Comparison of ENCODE assay signal across 13 cellular contexts in genomic region chr7:152054377-152055230, GRCh38. TPM values are rescaled to one million over a fixed set of nuclear protein-coding genes. Genes with fewer than 3 reads are reported as not detected.
DNase-seq lines count a peak whose midpoint lies in the region; ATAC-seq and TF ChIP-seq lines count a peak whose summit lies in the region.
"Had no signal": no experiment of that assay in that cellular context is flagged by ENCODE, and none has a peak within 500 bp of the region (broad histone marks: within the 10 kb centered on the region; RNA-seq: fewer than 3 reads in every experiment).

No MANE protein-coding gene starts in this region.

- no peak overlapping the region for H2AFZ ChIP-seq in GM23338

- H3K36me3 ChIP-seq in GM23338 (ENCODE audit: insufficient read depth), result no peaks in the 10 kb centered on the region
- H3K36me3 ChIP-seq in testis (ENCODE audit: low read depth, missing control alignments), result no peaks in the 10 kb centered on the region

- 72 to 81% methylated on average over 8 of the region's 8 CpGs for WGBS in testis, 2 donors

- no peaks in the 10 kb centered on the region for H3K9me3 ChIP-seq in testis
- H3K9me3 ChIP-seq: SJCRH30 had no signal

- TF ChIP-seq CTCF in GM23338 (conservative IDR thresholded peaks at IDR 0.05; ENCODE audit: low read depth in 2 of 2) (no peak), testis (IDR thresholded peaks at IDR 0.05) (no peak)

- ATAC-seq in GM23338, result no peak; the same call in 2 of the 3 replicates
- ATAC-seq in activated naive CD8-positive, alpha-beta T cell treated with anti-CD3 and anti-CD28 coated beads, Interleukin-2, amount 50 U/mL, for 24 hours, result no peak

- no peak overlapping the region for H3K4me3 Mint-ChIP-seq in GM23338
- no peak overlapping the region for H3K4me3 Mint-ChIP-seq in activated naive CD8-positive, alpha-beta T cell treated with anti-CD3 and anti-CD28 coated beads, Interleukin-2, amount 50 U/mL, for 24 hours
- H3K4me3 Mint-ChIP-seq: activated B cell treated with CpG ODN at 0.5 μM for 24 hours; activated T-cell treated with anti-CD3 and anti-CD28 coated beads, Interleukin-2, amount 50 U/mL, for 24 hours; central memory CD8-positive, alpha-beta T cell had no signal

- peaks cover 19% of the 10 kb centered on the region for H3K79me2 ChIP-seq in GM23338 (replicated peaks; ENCODE audit: insufficient read depth)

- no peaks in the 10 kb centered on the region; the same call in 2 of the 3 replicates for H3K9me3 Mint-ChIP-seq in GM23338
- no peaks in the 10 kb centered on the region for H3K9me3 Mint-ChIP-seq in activated naive CD8-positive, alpha-beta T cell treated with anti-CD3 and anti-CD28 coated beads, Interleukin-2, amount 50 U/mL, for 24 hours
- H3K9me3 Mint-ChIP-seq: activated B cell treated with CpG ODN at 0.5 μM for 24 hours; activated T-cell treated with anti-CD3 and anti-CD28 coated beads, Interleukin-2, amount 50 U/mL, for 24 hours; central memory CD8-positive, alpha-beta T cell had no signal

- H3K4me3 ChIP-seq in GM23338, result no peak overlapping the region
- no peak overlapping the region for H3K4me3 ChIP-seq in testis
- H3K4me3 ChIP-seq: SJCRH30, skin epidermis had no signal

- H3K4me2 ChIP-seq in GM23338, result 0 out of 2 replicates have a peak overlapping the region, but pooled peaks have one; percentile 12

- H3K4me1 Mint-ChIP-seq in GM23338, result peaks cover 39% of the 10 kb centered on the region
- no peaks in the 10 kb centered on the region for H3K4me1 Mint-ChIP-seq in activated naive CD8-positive, alpha-beta T cell treated with anti-CD3 and anti-CD28 coated beads, Interleukin-2, amount 50 U/mL, for 24 hours
- H3K4me1 Mint-ChIP-seq: activated B cell treated with CpG ODN at 0.5 μM for 24 hours had no signal

- 0 out of 2 replicates have a peak overlapping the region, but pooled peaks have one; percentile 21 for H3K27ac Mint-ChIP-seq in GM23338
- no peak overlapping the region for H3K27ac Mint-ChIP-seq in activated naive CD8-positive, alpha-beta T cell treated with anti-CD3 and anti-CD28 coated beads, Interleukin-2, amount 50 U/mL, for 24 hours
- H3K27ac Mint-ChIP-seq: activated B cell treated with CpG ODN at 0.5 μM for 24 hours; activated T-cell treated with anti-CD3 and anti-CD28 coated beads, Interleukin-2, amount 50 U/mL, for 24 hours had no signal

- intact Hi-C loops in testis (cut with DNase I; ENCODE audit: low total_unique reads), result no loop called here

- no peaks in the 10 kb centered on the region for H4K20me1 ChIP-seq in GM23338 (replicated peaks; ENCODE audit: insufficient read depth)

- peaks cover 29% of the 10 kb centered on the region for H3K4me1 ChIP-seq in GM23338 (ENCODE audit: insufficient read depth)
- H3K4me1 ChIP-seq in testis, result peaks cover 3% of the 10 kb centered on the region

- H3K27me3 Mint-ChIP-seq in GM23338 (ENCODE audit: insufficient read depth, low read depth, poor library complexity), result peaks cover 6% of the 10 kb centered on the region
- no peaks in the 10 kb centered on the region for H3K27me3 Mint-ChIP-seq in activated naive CD8-positive, alpha-beta T cell treated with anti-CD3 and anti-CD28 coated beads, Interleukin-2, amount 50 U/mL, for 24 hours
- H3K27me3 Mint-ChIP-seq: activated B cell treated with CpG ODN at 0.5 μM for 24 hours; activated T-cell treated with anti-CD3 and anti-CD28 coated beads, Interleukin-2, amount 50 U/mL, for 24 hours; central memory CD8-positive, alpha-beta T cell had no signal

- peaks cover 6% of the 10 kb centered on the region; the same call in 1 of the 3 replicates for H3K36me3 Mint-ChIP-seq in GM23338 (ENCODE audit: low read depth)
- H3K36me3 Mint-ChIP-seq in activated naive CD8-positive, alpha-beta T cell treated with anti-CD3 and anti-CD28 coated beads, Interleukin-2, amount 50 U/mL, for 24 hours (ENCODE audit: low read depth), result peaks cover 9% of the 10 kb centered on the region

- DNase-seq in GM23338 (ENCODE audit: low spot score), result peak; percentile 23
- DNase-seq in dedifferentiated amniotic fluid mesenchymal stem cell (ENCODE audit: extremely low spot score), result peak; percentile 27
- DNase-seq in left kidney (ENCODE audit: low read depth, low spot score), result peak; percentile 86
- peak; percentile 70 for DNase-seq in testis
- DNase-seq in NCI-H1694 treated with DMSO at 0.1 percent for 48 hours (lab: John Stamatoyannopoulos, UW), result no peak
- DNase-seq in RPMI8226, result no peak
- DNase-seq in activated naive CD8-positive, alpha-beta T cell treated with anti-CD3 and anti-CD28 coated beads, Interleukin-2, amount 50 U/mL, for 24 hours, result no peak
- DNase-seq: activated B cell treated with CpG ODN at 0.5 μM for 24 hours; activated T-cell treated with anti-CD3 and anti-CD28 coated beads, Interleukin-2, amount 50 U/mL, for 24 hours; NCI-H526; SJCRH30 had no signal

- no peak for TF ChIP-seq POLR2A in testis (IDR thresholded peaks at IDR 0.05)

- no peaks in the 10 kb centered on the region for H3F3A ChIP-seq in GM23338 (replicated peaks; ENCODE audit: low read depth)

- H3K27me3 ChIP-seq in GM23338 (ENCODE audit: insufficient read depth), result no peaks in the 10 kb centered on the region
- no peaks in the 10 kb centered on the region for H3K27me3 ChIP-seq in testis
- H3K27me3 ChIP-seq: SJCRH30 had no signal

- H3K9me2 ChIP-seq in GM23338 (ENCODE audit: insufficient read depth), result no peaks in the 10 kb centered on the region

- H3K27ac ChIP-seq in GM23338 (ENCODE audit: low read depth), result no peak overlapping the region
- H3K27ac ChIP-seq in testis, result no peak overlapping the region
- H3K27ac ChIP-seq: SJCRH30 had no signal

TF ChIP-seq in GM23338, 12 proteins besides CTCF, POLR2A, EP300 and RAD21:
- TF ChIP-seq REST (IDR thresholded peaks at IDR 0.05; ENCODE audit: unreplicated experiment) (no peak), JUNB (IDR thresholded peaks at IDR 0.05; ENCODE audit: unreplicated experiment) (no peak), CREB1 (CRISPR knock-in tag; IDR thresholded peaks at IDR 0.05; ENCODE audit: low read depth) (no peak), ZNF331 (CRISPR knock-in tag; IDR thresholded peaks at IDR 0.05; ENCODE audit: low read depth) (no peak), ZNF114 (CRISPR knock-in tag; IDR thresholded peaks at IDR 0.05) (no peak), EZH2phosphoT487 (IDR thresholded peaks at IDR 0.05; ENCODE audit: unreplicated experiment) (no peak), EZH2 (IDR thresholded peaks at IDR 0.05; ENCODE audit: low read depth, unreplicated experiment) (no peak), NANOG (IDR thresholded peaks at IDR 0.05; ENCODE audit: borderline replicate concordance) (no peak), POLR2AphosphoS5 (IDR thresholded peaks at IDR 0.05; ENCODE audit: low read depth) (no peak), STAT1 (IDR thresholded peaks at IDR 0.05; ENCODE audit: unreplicated experiment) (no peak)
TF ChIP-seq in GM23338: peak in this region for 0.

RNA-seq across cellular contexts. Expression of gene GALNT11, which starts 29.1 kb away (rescaled TPM):
- total RNA-seq in GM23338 (2014; rRNA removed; shearing (Covaris generic)), result 23.0 and 33.6 TPM in 2 replicates
- polyA plus RNA-seq in GM23338 (2016; fragmentation: Nextera tagmentation; extraction: Ambion mirVana) (14.5 and 16.1 TPM in 2 replicates), testis (ENCODE audit: insufficient read depth, low read depth, low replicate concordance) (23.4 TPM)
- total RNA-seq in testis, result 10 to 100 TPM; 36.2 to 38.8 TPM

Comparison
In these comparisons a context has a peak if more than half of its experiments do, and no peak if none do; other contexts are left out.
1. DNase-seq: peak in GM23338 (single experiment), dedifferentiated amniotic fluid mesenchymal stem cell (single experiment), left kidney (single experiment) and testis (single experiment); none in NCI-H1694 treated with DMSO at 0.1 percent for 48 hours (single experiment), RPMI8226 (single experiment) and activated naive CD8-positive, alpha-beta T cell treated with anti-CD3 and anti-CD28 coated beads, Interleukin-2, amount 50 U/mL, for 24 hours (single experiment).